In genomic region chr2:102057502-102058292, GRCh38 we compare ENCODE assay signal across 10 cellular contexts.
A peak's percentile ranks its signal among the peaks of the same experiment; 100 is the strongest.
DNase-seq lines count a peak whose midpoint lies in the region; ATAC-seq and TF ChIP-seq lines count a peak whose summit lies in the region.
"Had no signal": no experiment of that assay in that cellular context is flagged by ENCODE, and none has a peak within 500 bp of the region (broad histone marks: within the 10 kb centered on the region; RNA-seq: fewer than 3 reads in every experiment).

No MANE protein-coding gene starts in this region.

- TF ChIP-seq CTCF in astrocyte of the spinal cord (IDR thresholded peaks at IDR 0.05; ENCODE audit: low read depth, low read length) = no peak
- no peak for TF ChIP-seq CTCF in lung (IDR thresholded peaks at IDR 0.05; ENCODE audit: control extremely low read depth, extremely low read depth)
- no peak for TF ChIP-seq CTCF in testis (IDR thresholded peaks at IDR 0.05)

- in situ Hi-C loops in astrocyte of the spinal cord (cut with HindIII; ENCODE audit: low sequenced_read_pairs) = no loop called here

- TF ChIP-seq POLR2A in testis (IDR thresholded peaks at IDR 0.05) = no peak

- H3K4me3 ChIP-seq in astrocyte of the spinal cord (ENCODE audit: low read depth, low read length) (no peak overlapping the region), lung (no peak overlapping the region), testis (no peak overlapping the region)

- H3K4me3 Mint-ChIP-seq in activated naive CD4-positive, alpha-beta T cell treated with anti-CD3 and anti-CD28 coated beads, Interleukin-2, amount 50 U/mL, for 24 hours = no peak overlapping the region
- H3K4me3 Mint-ChIP-seq: natural killer cell treated with Interleukin-12 subunit alpha and Interleukin-12 subunit beta and Interleukin-15 and Interleukin-18, amount 100 ng/mL, for 72 hours had no signal

- H3K9me3 Mint-ChIP-seq in activated naive CD4-positive, alpha-beta T cell treated with anti-CD3 and anti-CD28 coated beads, Interleukin-2, amount 50 U/mL, for 24 hours = no peaks in the 10 kb centered on the region
- H3K9me3 Mint-ChIP-seq: natural killer cell treated with Interleukin-12 subunit alpha and Interleukin-12 subunit beta and Interleukin-15 and Interleukin-18, amount 100 ng/mL, for 72 hours had no signal

- H3K27ac ChIP-seq in lung (ENCODE audit: low read depth in 1 of 2, low read length in 1 of 2) (peak overlapping the region in 1 of 2 donors; percentile 64), testis (peak overlapping the region; percentile 67 to 70)

- H3K9me3 ChIP-seq in lung (ENCODE audit: control insufficient read depth in 2 of 2, insufficient read depth in 1 of 2, low read length in 1 of 2) = no peaks in the 10 kb centered on the region
- H3K9me3 ChIP-seq in testis = no peaks in the 10 kb centered on the region

- WGBS in lung, 2 donors = 67 to 81% methylated on average over 14 of the region's 14 CpGs
- WGBS in testis, 2 donors = 50 to 73% methylated on average over 14 of the region's 14 CpGs

- H3K27me3 Mint-ChIP-seq in activated naive CD4-positive, alpha-beta T cell treated with anti-CD3 and anti-CD28 coated beads, Interleukin-2, amount 50 U/mL, for 24 hours = no peaks in the 10 kb centered on the region

- H3K36me3 ChIP-seq in lung (ENCODE audit: control insufficient read depth in 2 of 2, insufficient read depth in 2 of 2, low read length in 2 of 2) (no peaks in the 10 kb centered on the region), testis (ENCODE audit: low read depth, missing control alignments) (no peaks in the 10 kb centered on the region)

- intact Hi-C loops in testis (cut with DNase I; ENCODE audit: low total_unique reads) = no loop called here

- H3K4me1 Mint-ChIP-seq in activated naive CD4-positive, alpha-beta T cell treated with anti-CD3 and anti-CD28 coated beads, Interleukin-2, amount 50 U/mL, for 24 hours = peaks cover 14% of the 10 kb centered on the region

- peak overlapping the region; percentile 23 for H3K27ac Mint-ChIP-seq in activated naive CD4-positive, alpha-beta T cell treated with anti-CD3 and anti-CD28 coated beads, Interleukin-2, amount 50 U/mL, for 24 hours
- H3K27ac Mint-ChIP-seq: natural killer cell treated with Interleukin-12 subunit alpha and Interleukin-12 subunit beta and Interleukin-15 and Interleukin-18, amount 100 ng/mL, for 72 hours had no signal

- ATAC-seq in lung (ENCODE audit: insufficient read depth, low FRiP score) (no peak), HG02759 (IDR thresholded peaks at IDR 0.05; ENCODE audit: unreplicated experiment) (no peak), HG02610 (IDR thresholded peaks at IDR 0.05; ENCODE audit: unreplicated experiment) (no peak)
- ATAC-seq: natural killer cell treated with Interleukin-12 subunit alpha and Interleukin-12 subunit beta and Interleukin-15 and Interleukin-18, amount 100 ng/mL, for 72 hours had no signal

- DNase-seq in activated naive CD4-positive, alpha-beta T cell (lab: John Stamatoyannopoulos, UW) = no peak
- DNase-seq in astrocyte of the spinal cord (ENCODE audit: low read depth, low spot score) = peak; percentile 90
- DNase-seq in lung (ENCODE audit: low spot score) = peak; percentile 28
- peak; percentile 80 for DNase-seq in testis
- DNase-seq in hepatic stellate cell (ENCODE audit: low spot score) = no peak
- DNase-seq: activated CD4-positive, CD25-positive, alpha-beta regulatory T cell treated with anti-CD3 and anti-CD28 coated beads, Interleukin-2, amount 50 U/mL, for 72 hours had no signal

- no peaks in the 10 kb centered on the region for H3K36me3 Mint-ChIP-seq in activated naive CD4-positive, alpha-beta T cell treated with anti-CD3 and anti-CD28 coated beads, Interleukin-2, amount 50 U/mL, for 24 hours
- H3K36me3 Mint-ChIP-seq: natural killer cell treated with Interleukin-12 subunit alpha and Interleukin-12 subunit beta and Interleukin-15 and Interleukin-18, amount 100 ng/mL, for 72 hours had no signal

- H3K4me1 ChIP-seq in lung (ENCODE audit: control insufficient read depth in 2 of 2, insufficient read depth in 2 of 2, low read length in 2 of 2) (peaks cover under 1 to 13% of the 10 kb centered on the region in 2 donors), testis (peaks cover 50% of the 10 kb centered on the region)

- H3K27me3 ChIP-seq in lung (ENCODE audit: control insufficient read depth, insufficient read depth) (no peaks in the 10 kb centered on the region), testis (no peaks in the 10 kb centered on the region)

Comparison
In these comparisons a context has a peak if more than half of its experiments do, and no peak if none do; other contexts are left out.
1. DNase-seq: peak in astrocyte of the spinal cord (single experiment), lung (single experiment) and testis (single experiment); none in activated naive CD4-positive, alpha-beta T cell (0 of 4) and hepatic stellate cell (single experiment).